Comparison of ENCODE assay signal across 15 cellular contexts in genomic region chr3:127715541-127715940, GRCh38.
"Had no signal": no experiment of that assay in that cellular context is flagged by ENCODE, and none has a peak within 500 bp of the region (broad histone marks: within the 10 kb centered on the region; RNA-seq: fewer than 3 reads in every experiment).

No MANE protein-coding gene starts in this region.

- H3K27me3 ChIP-seq: ascending aorta, foreskin keratinocyte, ovary, transverse colon, vagina had no signal

- H3K27ac ChIP-seq: foreskin keratinocyte, ovary, transverse colon, vagina had no signal

- H3K4me3 ChIP-seq: ascending aorta, coronary artery, mucosa of descending colon, ovary, transverse colon, vagina had no signal

- ATAC-seq: activated CD8-positive, alpha-beta T cell treated with anti-CD3 and anti-CD28 coated beads for 36 hours; activated T-helper 17 cell treated with anti-CD3 and anti-CD28 coated beads, Interleukin-2, amount 50 U/mL, for 72 hours; foreskin keratinocyte; mucosa of descending colon; stimulated activated naive CD8-positive, alpha-beta T cell treated with anti-CD3 and anti-CD28 coated beads, Interleukin-15, Interleukin-2, amounts not matched to agents 100 U/mL and 50 U/mL, for 24 hours had no signal

- H3K9me3 ChIP-seq: ascending aorta, mucosa of descending colon, ovary, transverse colon, vagina had no signal

- H3K36me3 ChIP-seq: ascending aorta, ovary, transverse colon had no signal

- DNase-seq: activated CD4-positive, alpha-beta T cell treated with anti-CD3 and anti-CD28 coated beads, Interleukin-2, amount 10 ng/mL, durations not matched to agents 24 days and 14 days; activated CD4-positive, CD25-positive, alpha-beta regulatory T cell; activated CD8-positive, alpha-beta T cell treated with anti-CD3 and anti-CD28 coated beads for 36 hours; activated naive CD4-positive, alpha-beta T cell treated with anti-CD3 and anti-CD28 coated beads, Interleukin-2, amount 50 U/mL, for 16 hours; activated T-cell treated with anti-CD3 and anti-CD28 coated beads, Interleukin-2, amount 50 U/mL, for 1 hour; foreskin keratinocyte; mucosa of descending colon; naive B cell; stimulated activated naive CD8-positive, alpha-beta T cell treated with anti-CD3 and anti-CD28 coated beads, Interleukin-15, Interleukin-2, amounts not matched to agents 100 U/mL and 50 U/mL, for 24 hours; transverse colon had no signal
